In genomic region chr12:113334786-113335539, GRCh38 we compare ENCODE assay signal across 1 cellular context.
A peak's percentile ranks its signal among the peaks of the same experiment; 100 is the strongest.
TF ChIP-seq lines count a peak whose summit lies in the region.

SLC8B1 (minus strand) TSS chr12:113335109; CDS start chr12:113332878, 2,231 bp downstream.

TF ChIP-seq in WTC11, 78 proteins besides CTCF, POLR2A, EP300 and RAD21 (continued from another document):
- TF ChIP-seq ZNF532 (CRISPR knock-in tag; IDR thresholded peaks at IDR 0.05; ENCODE audit: borderline replicate concordance), result no peak
- no peak for TF ChIP-seq PRDM15 (CRISPR knock-in tag; IDR thresholded peaks at IDR 0.05)
- TF ChIP-seq TEAD1 (CRISPR knock-in tag; IDR thresholded peaks at IDR 0.05), result peak; percentile 42; the same call in 1 of the 2 replicates
- TF ChIP-seq GABPB1 (CRISPR knock-in tag; IDR thresholded peaks at IDR 0.05), result 0 out of 2 replicates have a peak, but pooled peaks have one; percentile 17
- peak; percentile 51 for TF ChIP-seq MAX (CRISPR knock-in tag; IDR thresholded peaks at IDR 0.05)
- TF ChIP-seq SP1 (CRISPR knock-in tag; conservative IDR thresholded peaks at IDR 0.05), result peak; percentile 96
